ENCODE assay signal across 16 cellular contexts in the genomic region with DNA sequence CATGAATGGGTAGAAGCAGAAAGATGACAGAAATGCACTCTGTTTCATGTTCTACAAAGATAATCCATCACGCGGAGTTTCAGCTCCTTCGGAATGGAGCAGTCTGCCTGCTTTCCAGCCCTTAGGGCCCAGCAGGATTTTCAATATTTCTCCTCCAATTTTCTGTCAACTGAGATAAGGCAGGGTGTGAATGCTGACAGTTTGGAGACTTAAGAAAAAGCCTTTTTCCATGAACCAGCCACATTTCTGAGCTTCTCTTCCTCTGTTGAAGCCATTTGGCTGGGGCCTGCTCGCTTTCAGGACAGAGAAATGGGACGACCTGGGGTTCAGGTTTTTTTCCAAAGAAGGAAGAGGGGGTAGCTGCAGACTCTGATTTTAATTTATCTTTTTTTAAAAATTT.
"Had no signal": no experiment of that assay in that cellular context is flagged by ENCODE, and none has a peak within 500 bp of the region (broad histone marks: within the 10 kb centered on the region; RNA-seq: fewer than 3 reads in every experiment).

No MANE protein-coding gene starts in this region.

- H3K27ac ChIP-seq: colonic mucosa, left lung, lower lobe of right lung, parathyroid adenoma, suprapubic skin, transverse colon had no signal

- H3K79me2 ChIP-seq: parathyroid adenoma had no signal

- ATAC-seq: left lung; lower lobe of right lung; natural killer cell; sciatic nerve; stimulated activated naive CD8-positive, alpha-beta T cell treated with anti-CD3 and anti-CD28 coated beads, Interleukin-15, amount 100 ng/mL, for 72 hours had no signal

- H3K4me1 ChIP-seq: left lung, lower lobe of right lung, parathyroid adenoma, suprapubic skin had no signal

- H3K9ac ChIP-seq: parathyroid adenoma had no signal

- H3K27me3 ChIP-seq: colonic mucosa, left lung, suprapubic skin, transverse colon had no signal

- H3K36me3 ChIP-seq: colonic mucosa, left lung, lower lobe of right lung, suprapubic skin, transverse colon had no signal

- DNase-seq: colonic mucosa; dermis blood vessel endothelial cell; left lung; lower lobe of right lung; natural killer cell; stimulated activated CD4-positive, alpha-beta T cell treated with anti-CD3 and anti-CD28 coated beads, Interleukin-12 subunit alpha, Interleukin-12 subunit beta, amount 100 ng/mL, for 4 hours; stimulated activated CD4-positive, alpha-beta T cell treated with anti-CD3 and anti-CD28 coated beads, Interleukin-1b, Interleukin-23, amount 100 ng/mL, for 48 hours; stimulated activated CD4-positive, alpha-beta T cell treated with anti-CD3 and anti-CD28 coated beads, Interleukin-4, amount 100 ng/mL, for 1 hour; stimulated activated CD8-positive, alpha-beta memory T cell treated with anti-CD3 and anti-CD28 coated beads, Interleukin-4, amount 100 ng/mL, for 48 hours; stimulated activated naive CD4-positive, alpha-beta T cell; stimulated activated naive CD8-positive, alpha-beta T cell treated with anti-CD3 and anti-CD28 coated beads, Interleukin-15, amount 100 ng/mL, for 72 hours; transverse colon had no signal

- H3K4me2 ChIP-seq: smooth muscle cell had no signal

- H3K4me3 ChIP-seq: colonic mucosa, left lung, lower lobe of right lung, smooth muscle cell, suprapubic skin, transverse colon had no signal

- H3K9me3 ChIP-seq: colonic mucosa, lower lobe of right lung, suprapubic skin, transverse colon had no signal

- H2AFZ ChIP-seq: parathyroid adenoma had no signal
